In genomic region chr2:191384829-191385228, GRCh38 we compare ENCODE assay signal across 24 cellular contexts.
DNase-seq lines count a peak whose midpoint lies in the region; ATAC-seq, FAIRE-seq and TF ChIP-seq lines count a peak whose summit lies in the region.
"Had no signal": no experiment of that assay in that cellular context is flagged by ENCODE, and none has a peak within 500 bp of the region (broad histone marks: within the 10 kb centered on the region; RNA-seq: fewer than 3 reads in every experiment).

No MANE protein-coding gene starts in this region.

- peaks cover 13% of the 10 kb centered on the region for H3K36me3 Mint-ChIP-seq in astrocyte (ENCODE audit: low read depth, unreplicated experiment)
- H3K36me3 Mint-ChIP-seq: naive thymus-derived CD8-positive, alpha-beta T cell; stimulated activated effector memory CD8-positive, alpha-beta T cell treated with anti-CD3 and anti-CD28 coated beads, Interleukin-12 subunit alpha, Interleukin-12 subunit beta, amount 100 ng/mL, for 72 hours had no signal

- no peak overlapping the region for H2AFZ ChIP-seq in astrocyte (ENCODE audit: low read depth, low read length)

- no peak overlapping the region for H3K4me3 ChIP-seq in astrocyte (ENCODE audit: insufficient read depth, low read depth, low read length)
- no peak overlapping the region for H3K4me3 ChIP-seq in heart right ventricle
- H3K4me3 ChIP-seq in skeletal muscle satellite cell (ENCODE audit: low read length): no peak overlapping the region
- H3K4me3 ChIP-seq: esophagus muscularis mucosa, pancreas had no signal

- intact Hi-C loops in heart right ventricle (cut with DNase I): loop anchor here in 5 of 10 donors (10.0 kb wide), 2 partner anchors 130 to 140 kb away; partner anchors contain the start of gene MYO1B (in 4 of the 5)

- H4K20me1 ChIP-seq in astrocyte (ENCODE audit: insufficient read depth, low read length): no peaks in the 10 kb centered on the region

- H3K4me1 ChIP-seq in astrocyte (ENCODE audit: insufficient read depth, low read length) (peaks cover 32% of the 10 kb centered on the region), heart right ventricle (peaks cover 0 to 29% (median 14%) of the 10 kb centered on the region in 9 donors), skeletal muscle satellite cell (ENCODE audit: control insufficient read depth, insufficient read depth, low read length) (peaks cover 50% of the 10 kb centered on the region)

- no peaks in the 10 kb centered on the region for H3K9me3 ChIP-seq in astrocyte (ENCODE audit: insufficient read depth, low read depth, low read length)
- no peaks in the 10 kb centered on the region for H3K9me3 ChIP-seq in heart right ventricle
- H3K9me3 ChIP-seq in skeletal muscle satellite cell (replicated peaks; ENCODE audit: low read length): no peaks in the 10 kb centered on the region
- H3K9me3 ChIP-seq: esophagus muscularis mucosa, pancreas had no signal

- DNase-seq in DMS53 treated with DMSO at 0.1 percent for 48 hours (lab: John Stamatoyannopoulos, UW; ENCODE audit: unreplicated experiment): peak; percentile 16
- no peak for DNase-seq in astrocyte (ENCODE audit: low read depth)
- peak in 1 of 2 donors; percentile 39 for DNase-seq in heart right ventricle
- no peak for DNase-seq in effector CD4-positive, alpha-beta T cell
- DNase-seq in GM20000 (ENCODE audit: low spot score): no peak
- DNase-seq: activated CD4-positive, CD25-positive, alpha-beta regulatory T cell treated with anti-CD3 and anti-CD28 coated beads, Interleukin-2, amount 50 U/mL, for 72 hours; activated CD8-positive, alpha-beta T cell treated with anti-CD3 and anti-CD28 coated beads for 36 hours; activated T-cell treated with anti-CD3 and anti-CD28 coated beads, Interleukin-2, amount 50 U/mL, for 1 hour; amniotic stem cell; CD4-positive, alpha-beta T cell; central memory CD4-positive, alpha-beta T cell; naive thymus-derived CD8-positive, alpha-beta T cell; NCI-H1092; NCI-H1930; NCI-H2227 treated with DMSO at 0.1 percent for 48 hours; NCI-H748 treated with DMSO at 0.1 percent for 48 hours; pancreas; SHP77 treated with DMSO at 0.1 percent for 48 hours; stimulated activated CD4-positive, alpha-beta T cell treated with anti-CD3 and anti-CD28 coated beads, Interleukin-2, amount 100 ng/mL, for 24 hours had no signal

- no peaks in the 10 kb centered on the region for H3K27me3 ChIP-seq in astrocyte (ENCODE audit: insufficient read depth, low read length)
- no peaks in the 10 kb centered on the region for H3K27me3 ChIP-seq in heart right ventricle
- H3K27me3 ChIP-seq in skeletal muscle satellite cell (ENCODE audit: control insufficient read depth, insufficient read depth, low read length): no peaks in the 10 kb centered on the region
- H3K27me3 ChIP-seq: esophagus muscularis mucosa, pancreas had no signal

- peaks cover 4% of the 10 kb centered on the region for H3K79me2 ChIP-seq in astrocyte (ENCODE audit: insufficient read depth, low read length)

- H3K27ac Mint-ChIP-seq in astrocyte (ENCODE audit: unreplicated experiment): no peak overlapping the region
- H3K27ac Mint-ChIP-seq: activated CD8-positive, alpha-beta T cell treated with anti-CD3 and anti-CD28 coated beads for 36 hours; CD4-positive, alpha-beta T cell; naive thymus-derived CD8-positive, alpha-beta T cell; stimulated activated effector memory CD8-positive, alpha-beta T cell treated with anti-CD3 and anti-CD28 coated beads, Interleukin-12 subunit alpha, Interleukin-12 subunit beta, amount 100 ng/mL, for 72 hours had no signal

- peak overlapping the region; percentile 16 for H3K9ac ChIP-seq in astrocyte (ENCODE audit: low read length)
- peak overlapping the region; percentile 0 for H3K9ac ChIP-seq in skeletal muscle satellite cell (ENCODE audit: low read depth, low read length)

- H3K27ac ChIP-seq in astrocyte (ENCODE audit: low read depth, low read length) (peak overlapping the region; percentile 56), heart right ventricle (peak overlapping the region in 8 of 10 donors; percentile 11 to 62 (median 37))
- H3K27ac ChIP-seq: esophagus muscularis mucosa had no signal

- H3K36me3 ChIP-seq in astrocyte (ENCODE audit: insufficient read depth, low read length) (peaks cover 21% of the 10 kb centered on the region), heart right ventricle (peaks cover 0 to 59% (median 0%) of the 10 kb centered on the region in 9 donors), skeletal muscle satellite cell (ENCODE audit: insufficient read depth, low read length) (peaks cover 19% of the 10 kb centered on the region)
- H3K36me3 ChIP-seq: esophagus muscularis mucosa had no signal

- FAIRE-seq in astrocyte (lab: Jason Lieb, UNC): peak; percentile 62
- FAIRE-seq: pancreas had no signal

- ATAC-seq in heart right ventricle: peak in 7 of 8 donors; percentile 63 to 88 (median 83)
- no peak for ATAC-seq in GM21529 (IDR thresholded peaks at IDR 0.05; ENCODE audit: unreplicated experiment)
- ATAC-seq in HG03521 (IDR thresholded peaks at IDR 0.05; ENCODE audit: unreplicated experiment): no peak
- ATAC-seq: activated CD8-positive, alpha-beta T cell treated with anti-CD3 and anti-CD28 coated beads for 36 hours; naive thymus-derived CD8-positive, alpha-beta T cell; pancreas; stimulated activated effector memory CD8-positive, alpha-beta T cell treated with anti-CD3 and anti-CD28 coated beads, Interleukin-12 subunit alpha, Interleukin-12 subunit beta, amount 100 ng/mL, for 72 hours had no signal

- 47 to 65% methylated on average over 2 of the region's 2 CpGs for WGBS in heart right ventricle, 2 donors

- no peaks in the 10 kb centered on the region for H3K27me3 Mint-ChIP-seq in astrocyte (ENCODE audit: low read depth, unreplicated experiment)
- H3K27me3 Mint-ChIP-seq: activated CD8-positive, alpha-beta T cell treated with anti-CD3 and anti-CD28 coated beads for 36 hours; CD4-positive, alpha-beta T cell had no signal

- H3K4me2 ChIP-seq in astrocyte (ENCODE audit: low read length) (peak overlapping the region; percentile 34), skeletal muscle satellite cell (ENCODE audit: low read length) (no peak overlapping the region)

- H3K9me3 Mint-ChIP-seq in astrocyte (ENCODE audit: unreplicated experiment): no peaks in the 10 kb centered on the region
- H3K9me3 Mint-ChIP-seq: activated CD8-positive, alpha-beta T cell treated with anti-CD3 and anti-CD28 coated beads for 36 hours; CD4-positive, alpha-beta T cell; naive thymus-derived CD8-positive, alpha-beta T cell; stimulated activated effector memory CD8-positive, alpha-beta T cell treated with anti-CD3 and anti-CD28 coated beads, Interleukin-12 subunit alpha, Interleukin-12 subunit beta, amount 100 ng/mL, for 72 hours had no signal

- H3K4me3 Mint-ChIP-seq in astrocyte (ENCODE audit: unreplicated experiment): no peak overlapping the region
- H3K4me3 Mint-ChIP-seq: activated CD8-positive, alpha-beta T cell treated with anti-CD3 and anti-CD28 coated beads for 36 hours; CD4-positive, alpha-beta T cell; naive thymus-derived CD8-positive, alpha-beta T cell; stimulated activated effector memory CD8-positive, alpha-beta T cell treated with anti-CD3 and anti-CD28 coated beads, Interleukin-12 subunit alpha, Interleukin-12 subunit beta, amount 100 ng/mL, for 72 hours had no signal

- peaks cover 39% of the 10 kb centered on the region for H3K4me1 Mint-ChIP-seq in astrocyte (ENCODE audit: low read depth, unreplicated experiment)
- H3K4me1 Mint-ChIP-seq: naive thymus-derived CD8-positive, alpha-beta T cell; stimulated activated effector memory CD8-positive, alpha-beta T cell treated with anti-CD3 and anti-CD28 coated beads, Interleukin-12 subunit alpha, Interleukin-12 subunit beta, amount 100 ng/mL, for 72 hours had no signal

- TF ChIP-seq CTCF in astrocyte (IDR thresholded peaks at IDR 0.05; ENCODE audit: insufficient read depth, low read depth, low read length) (no peak), heart right ventricle (IDR thresholded peaks at IDR 0.05) (no peak), GM20000 (IDR thresholded peaks at IDR 0.05; ENCODE audit: extremely low read depth, missing control alignments) (no peak)

Comparison
In these comparisons a context has a peak if more than half of its experiments do, and no peak if none do; other contexts are left out.
1. ATAC-seq: peak in heart right ventricle (7 of 8); none in GM21529 (single experiment) and HG03521 (single experiment).